Comparison of ENCODE assay signal across 17 cellular contexts in the genomic region with DNA sequence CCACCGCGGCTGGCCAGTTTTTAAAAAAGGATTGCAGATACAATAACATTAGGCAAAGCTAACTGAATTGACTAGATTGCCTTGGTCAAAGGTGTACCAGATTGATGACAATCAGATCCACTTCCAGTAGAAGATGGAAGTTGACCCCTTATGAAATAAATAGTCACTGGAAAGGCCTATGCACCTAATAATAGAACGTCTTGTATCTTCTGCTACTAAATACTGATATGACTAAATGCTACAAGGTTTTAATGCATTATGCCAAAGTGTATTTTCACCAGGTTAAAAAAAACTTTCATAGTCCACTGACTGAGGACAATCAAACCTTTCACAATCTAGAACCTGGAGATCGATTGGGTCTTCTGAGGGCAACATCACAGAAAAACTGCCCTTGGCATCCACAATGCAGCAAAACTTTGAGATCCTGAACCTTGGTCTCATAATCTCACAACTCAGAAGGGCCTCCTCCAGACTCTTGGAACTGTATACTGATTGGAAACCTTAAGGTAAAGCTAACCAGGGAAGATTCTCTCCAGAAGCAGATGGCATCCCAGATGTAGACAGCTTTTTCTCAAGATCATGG. TPM values are rescaled to one million over a fixed set of nuclear protein-coding genes. Genes with fewer than 3 reads are reported as not detected.
DNase-seq lines count a peak whose midpoint lies in the region; ATAC-seq and TF ChIP-seq lines count a peak whose summit lies in the region.
"Had no signal": no experiment of that assay in that cellular context is flagged by ENCODE, and none has a peak within 500 bp of the region (broad histone marks: within the 10 kb centered on the region; RNA-seq: fewer than 3 reads in every experiment).

No MANE protein-coding gene starts in this region.

- H3K4me3 ChIP-seq in psoas muscle: no peak overlapping the region
- H3K4me3 ChIP-seq: BLaER1, HAP-1 had no signal

- H3K36me3 ChIP-seq in psoas muscle (ENCODE audit: insufficient read depth in 1 of 2, low read depth in 1 of 2): no peaks in the 10 kb centered on the region
- H3K36me3 ChIP-seq: BLaER1, HAP-1 had no signal

- H3K27ac ChIP-seq in psoas muscle: no peak overlapping the region
- H3K27ac ChIP-seq: 22Rv1, BLaER1, C4-2B had no signal

- WGBS in psoas muscle, 3 donors: 59 to 76% (median 61%) methylated on average over 4 of the region's 4 CpGs

- no peak for TF ChIP-seq CTCF in psoas muscle (IDR thresholded peaks at IDR 0.05)

- no peaks in the 10 kb centered on the region for H3K4me1 ChIP-seq in psoas muscle
- H3K4me1 ChIP-seq: BLaER1, Caco-2 had no signal

- peak; percentile 77 for ATAC-seq in left lobe of liver
- peak in 3 of 4 donors; percentile 36 to 82 (median 69) for ATAC-seq in psoas muscle
- no peak for ATAC-seq in HG02852 (IDR thresholded peaks at IDR 0.05; ENCODE audit: unreplicated experiment)
- ATAC-seq: CD8-positive, alpha-beta T cell had no signal

- DNase-seq in DMS 273 (lab: John Stamatoyannopoulos, UW; ENCODE audit: unreplicated experiment) (peak; percentile 18), DMS 273 treated with DMSO at 0.1 percent for 48 hours (lab: John Stamatoyannopoulos, UW) (no peak), left lobe of liver (ENCODE audit: low spot score) (no peak), psoas muscle (no peak), mucosa of gallbladder (ENCODE audit: low spot score) (no peak)
- DNase-seq: Caco-2; CD4-positive, CD25-positive, alpha-beta regulatory T cell; CD8-positive, alpha-beta T cell; DMS153; DND-41; GOT3; HFFc6 had no signal

- no peaks in the 10 kb centered on the region for H3K9me3 ChIP-seq in psoas muscle
- H3K9me3 ChIP-seq: BLaER1, Caco-2, HAP-1 had no signal

- H3K27me3 ChIP-seq in psoas muscle (ENCODE audit: insufficient read depth in 3 of 3, low read length in 2 of 3): no peaks in the 10 kb centered on the region
- H3K27me3 ChIP-seq: BLaER1 had no signal

- intact Hi-C loops in psoas muscle (cut with DNase I): no loop called here

RNA-seq across cellular contexts. Expression of a gene that starts 7.8 kb away (rescaled TPM):
- total RNA-seq in left lobe of liver (7.8 TPM), psoas muscle (10 to 100 TPM; 10.7 to 15.2 (median 13.3) TPM), mucosa of gallbladder (16.9 TPM)
- 10 to 100 TPM in 1 of 3 donors, 1 to 10 TPM in 2; 6.8 to 28.9 (median 8.3) TPM for polyA plus RNA-seq in psoas muscle

RNA-seq across cellular contexts. Expression of a gene that starts 45.3 kb away (rescaled TPM):
- total RNA-seq in left lobe of liver (2.2 TPM), psoas muscle (1 to 10 TPM; 3.1 to 6.1 (median 3.6) TPM), mucosa of gallbladder (3.8 TPM)
- polyA plus RNA-seq in psoas muscle: 10 to 100 TPM in 1 of 3 donors, 1 to 10 TPM in 2; 3.9 to 15.2 (median 7.9) TPM
